ENCODE assay signal across 8 cellular contexts in the genomic region with DNA sequence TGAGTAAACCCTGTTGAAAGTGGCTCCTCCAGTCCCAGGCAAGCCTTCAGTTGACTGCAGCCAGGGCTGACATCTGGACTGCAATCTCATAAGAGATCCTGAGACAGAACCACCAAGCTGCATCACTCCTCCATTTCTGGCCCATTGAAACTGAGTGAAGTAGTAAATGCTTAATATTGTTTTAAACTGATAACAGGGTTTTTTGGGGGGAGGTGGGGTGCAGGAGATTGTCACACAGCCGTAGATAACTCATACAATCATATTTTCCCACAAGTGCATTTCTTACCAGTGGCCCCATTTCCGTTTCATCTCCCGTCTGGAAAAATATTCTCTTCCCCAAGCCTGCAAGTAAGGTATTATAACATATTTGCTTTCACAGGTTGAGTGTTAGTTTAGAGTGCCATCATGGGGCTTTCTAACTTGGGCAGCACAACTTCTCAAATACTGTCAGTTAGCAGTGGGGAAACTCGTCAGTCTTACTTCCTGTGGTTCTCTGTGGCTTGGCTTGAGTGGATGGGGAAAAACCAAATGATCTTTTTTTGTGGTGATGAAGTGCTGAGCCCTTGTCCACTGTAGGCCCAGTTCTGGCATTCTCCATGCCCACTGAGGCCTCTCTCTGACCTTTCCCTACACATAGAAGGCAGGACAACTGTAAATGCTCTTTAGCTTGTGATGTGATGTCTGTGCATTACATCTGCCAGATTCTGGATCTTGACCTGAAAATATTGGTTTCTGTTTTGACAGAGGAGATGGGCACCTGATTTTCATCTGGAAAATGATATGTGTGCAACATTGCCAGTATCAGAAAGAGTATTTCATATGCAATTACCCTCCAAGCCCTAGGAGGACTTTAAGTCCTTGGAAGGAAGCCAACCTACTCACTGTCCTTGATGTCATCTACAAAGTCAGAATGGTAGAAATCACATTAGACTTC.
DNase-seq lines count a peak whose midpoint lies in the region; ATAC-seq and TF ChIP-seq lines count a peak whose summit lies in the region.

No MANE protein-coding gene starts in this region.

- H3K27ac ChIP-seq in lower lobe of right lung (peak overlapping the region; percentile 8), PC-9 (no peak overlapping the region)

- POLR2A ChIA-PET in PC-9 (lab: Charles Lee; ENCODE audit: unreplicated experiment) = no interaction called here

- intact Hi-C loops in lower lobe of right lung (cut with DNase I) = no loop called here
- intact Hi-C loops in PC-9 (cut with micrococcal nuclease; ENCODE audit: unreplicated experiment) = loop anchor here (5.0 kb wide), 1 partner anchor 167 kb away; no protein-coding TSS in a partner anchor
- intact Hi-C loops in Right ventricle myocardium inferior (cut with DNase I) = no loop called here

- H4K20me1 ChIP-seq in PC-9 (ENCODE audit: insufficient read depth) = no peaks in the 10 kb centered on the region

- H2AFZ ChIP-seq in PC-9 = no peak overlapping the region

- H3K9me2 ChIP-seq in PC-9 (ENCODE audit: insufficient read depth) = no peaks in the 10 kb centered on the region

- no peaks in the 10 kb centered on the region for H3K79me2 ChIP-seq in PC-9 (ENCODE audit: low read depth)

- H3K36me3 ChIP-seq in lower lobe of right lung (no peaks in the 10 kb centered on the region), PC-9 (ENCODE audit: low read depth) (no peaks in the 10 kb centered on the region)

- DNase-seq in OCI-M1 (lab: John Stamatoyannopoulos, UW) (peak; percentile 32), lower lobe of right lung (no peak), NCI-H524 (lab: John Stamatoyannopoulos, UW) (no peak), midbrain (lab: John Stamatoyannopoulos, UW) (no peak), PC-9 (no peak), Right ventricle myocardium inferior (ENCODE audit: missing footprints) (no peak)

- no TSS peak for BruUV-seq in PC-9 (replicated peaks; lab: Mats Ljungman, UMichigan)

- H3K4me2 ChIP-seq in PC-9 = no peak overlapping the region

- peaks cover 19% of the 10 kb centered on the region for H3K4me1 ChIP-seq in lower lobe of right lung
- no peaks in the 10 kb centered on the region for H3K4me1 ChIP-seq in PC-9 (replicated peaks; ENCODE audit: insufficient read depth)

- CTCF ChIA-PET in PC-9 (lab: Charles Lee) = no interaction called here

- H3K4me3 ChIP-seq in lower lobe of right lung = no peak overlapping the region
- no peak overlapping the region for H3K4me3 ChIP-seq in PC-9

- H3K9me3 ChIP-seq in lower lobe of right lung (no peaks in the 10 kb centered on the region), PC-9 (ENCODE audit: insufficient read depth, low read depth) (no peaks in the 10 kb centered on the region)

- TF ChIP-seq CTCF in lower lobe of right lung (IDR thresholded peaks at IDR 0.05) (no peak), PC-9 (conservative IDR thresholded peaks at IDR 0.05) (no peak)

- H3K27me3 ChIP-seq in lower lobe of right lung (ENCODE audit: low read depth) = no peaks in the 10 kb centered on the region
- no peaks in the 10 kb centered on the region for H3K27me3 ChIP-seq in PC-9 (ENCODE audit: insufficient read depth, low read depth)

- H3F3A ChIP-seq in PC-9 (ENCODE audit: insufficient read depth, low read depth) = no peaks in the 10 kb centered on the region

- ATAC-seq in GM18517 (IDR thresholded peaks at IDR 0.05; ENCODE audit: unreplicated experiment) (peak; percentile 94), HG02571 (IDR thresholded peaks at IDR 0.05; ENCODE audit: unreplicated experiment) (peak; percentile 78), lower lobe of right lung (peak; percentile 66 to 69), Right ventricle myocardium inferior (no peak)
